ENCODE assay signal across 1 cellular context in the genomic region with DNA sequence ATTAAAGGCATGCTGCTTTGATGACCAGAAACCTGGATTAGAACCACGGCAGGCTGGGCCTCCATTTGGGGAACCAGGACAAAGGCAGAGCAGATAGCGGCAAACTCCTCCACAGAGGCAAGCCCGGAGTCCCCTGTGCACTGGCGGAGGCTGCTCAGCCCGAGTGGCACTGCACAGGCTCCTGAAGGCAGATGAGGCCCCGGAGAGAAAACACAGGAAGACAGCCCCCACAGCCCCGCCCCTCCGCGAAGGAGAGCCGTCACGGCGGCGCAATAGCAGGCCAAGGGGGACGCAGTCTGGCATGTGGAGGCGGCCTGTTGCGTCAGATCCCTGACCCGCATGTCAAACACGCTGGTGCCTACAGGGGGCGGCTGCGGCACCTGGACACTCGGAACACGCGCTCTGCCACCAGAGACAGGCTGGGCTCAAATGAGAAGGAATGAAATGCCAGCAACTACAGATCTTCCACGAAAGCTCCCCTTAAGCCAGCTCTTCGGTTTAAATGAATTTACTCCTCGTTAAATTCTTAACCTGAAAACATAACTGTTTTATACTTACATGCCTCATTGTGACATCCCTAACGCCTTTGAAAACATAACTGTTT.
A peak's percentile ranks its signal among the peaks of the same experiment; 100 is the strongest.
TF ChIP-seq lines count a peak whose summit lies in the region.

No MANE protein-coding gene starts in this region.

TF ChIP-seq in HepG2, 621 proteins besides CTCF, POLR2A, EP300 and RAD21 (continued from another document and continues in another):
- TF ChIP-seq, protein P1, sequence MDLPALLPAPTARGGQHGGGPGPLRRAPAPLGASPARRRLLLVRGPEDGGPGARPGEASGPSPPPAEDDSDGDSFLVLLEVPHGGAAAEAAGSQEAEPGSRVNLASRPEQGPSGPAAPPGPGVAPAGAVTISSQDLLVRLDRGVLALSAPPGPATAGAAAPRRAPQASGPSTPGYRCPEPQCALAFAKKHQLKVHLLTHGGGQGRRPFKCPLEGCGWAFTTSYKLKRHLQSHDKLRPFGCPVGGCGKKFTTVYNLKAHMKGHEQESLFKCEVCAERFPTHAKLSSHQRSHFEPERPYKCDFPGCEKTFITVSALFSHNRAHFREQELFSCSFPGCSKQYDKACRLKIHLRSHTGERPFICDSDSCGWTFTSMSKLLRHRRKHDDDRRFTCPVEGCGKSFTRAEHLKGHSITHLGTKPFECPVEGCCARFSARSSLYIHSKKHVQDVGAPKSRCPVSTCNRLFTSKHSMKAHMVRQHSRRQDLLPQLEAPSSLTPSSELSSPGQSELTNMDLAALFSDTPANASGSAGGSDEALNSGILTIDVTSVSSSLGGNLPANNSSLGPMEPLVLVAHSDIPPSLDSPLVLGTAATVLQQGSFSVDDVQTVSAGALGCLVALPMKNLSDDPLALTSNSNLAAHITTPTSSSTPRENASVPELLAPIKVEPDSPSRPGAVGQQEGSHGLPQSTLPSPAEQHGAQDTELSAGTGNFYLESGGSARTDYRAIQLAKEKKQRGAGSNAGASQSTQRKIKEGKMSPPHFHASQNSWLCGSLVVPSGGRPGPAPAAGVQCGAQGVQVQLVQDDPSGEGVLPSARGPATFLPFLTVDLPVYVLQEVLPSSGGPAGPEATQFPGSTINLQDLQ (CRISPR knock-in tag; IDR thresholded peaks at IDR 0.05) = no peak
- TF ChIP-seq, protein P2, sequence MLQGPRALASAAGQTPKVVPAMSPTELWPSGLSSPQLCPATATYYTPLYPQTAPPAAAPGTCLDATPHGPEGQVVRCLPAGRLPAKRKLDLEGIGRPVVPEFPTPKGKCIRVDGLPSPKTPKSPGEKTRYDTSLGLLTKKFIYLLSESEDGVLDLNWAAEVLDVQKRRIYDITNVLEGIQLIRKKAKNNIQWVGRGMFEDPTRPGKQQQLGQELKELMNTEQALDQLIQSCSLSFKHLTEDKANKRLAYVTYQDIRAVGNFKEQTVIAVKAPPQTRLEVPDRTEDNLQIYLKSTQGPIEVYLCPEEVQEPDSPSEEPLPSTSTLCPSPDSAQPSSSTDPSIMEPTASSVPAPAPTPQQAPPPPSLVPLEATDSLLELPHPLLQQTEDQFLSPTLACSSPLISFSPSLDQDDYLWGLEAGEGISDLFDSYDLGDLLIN (CRISPR knock-in tag; IDR thresholded peaks at IDR 0.05; ENCODE audit: borderline replicate concordance) = no peak
- TF ChIP-seq, protein P3, sequence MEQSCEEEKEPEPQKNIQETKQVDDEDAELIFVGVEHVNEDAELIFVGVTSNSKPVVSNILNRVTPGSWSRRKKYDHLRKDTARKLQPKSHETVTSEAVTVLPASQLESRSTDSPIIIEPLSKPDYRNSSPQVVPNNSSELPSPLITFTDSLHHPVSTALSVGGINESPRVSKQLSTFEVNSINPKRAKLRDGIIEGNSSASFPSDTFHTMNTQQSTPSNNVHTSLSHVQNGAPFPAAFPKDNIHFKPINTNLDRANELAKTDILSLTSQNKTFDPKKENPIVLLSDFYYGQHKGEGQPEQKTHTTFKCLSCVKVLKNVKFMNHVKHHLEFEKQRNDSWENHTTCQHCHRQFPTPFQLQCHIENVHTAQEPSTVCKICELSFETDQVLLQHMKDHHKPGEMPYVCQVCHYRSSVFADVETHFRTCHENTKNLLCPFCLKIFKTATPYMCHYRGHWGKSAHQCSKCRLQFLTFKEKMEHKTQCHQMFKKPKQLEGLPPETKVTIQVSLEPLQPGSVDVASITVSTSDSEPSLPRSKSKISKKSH (CRISPR knock-in tag; IDR thresholded peaks at IDR 0.05; ENCODE audit: borderline replicate concordance) = no peak
- TF ChIP-seq KDM1A (CRISPR knock-in tag; IDR thresholded peaks at IDR 0.05) = 0 out of 2 replicates have a peak, but pooled peaks have one; percentile 16
- TF ChIP-seq HMG20A (CRISPR knock-in tag; IDR thresholded peaks at IDR 0.05; ENCODE audit: borderline replicate concordance) = no peak
- TF ChIP-seq ZNF775 (CRISPR knock-in tag; IDR thresholded peaks at IDR 0.05; ENCODE audit: borderline replicate concordance) = no peak
- TF ChIP-seq, protein P4, sequence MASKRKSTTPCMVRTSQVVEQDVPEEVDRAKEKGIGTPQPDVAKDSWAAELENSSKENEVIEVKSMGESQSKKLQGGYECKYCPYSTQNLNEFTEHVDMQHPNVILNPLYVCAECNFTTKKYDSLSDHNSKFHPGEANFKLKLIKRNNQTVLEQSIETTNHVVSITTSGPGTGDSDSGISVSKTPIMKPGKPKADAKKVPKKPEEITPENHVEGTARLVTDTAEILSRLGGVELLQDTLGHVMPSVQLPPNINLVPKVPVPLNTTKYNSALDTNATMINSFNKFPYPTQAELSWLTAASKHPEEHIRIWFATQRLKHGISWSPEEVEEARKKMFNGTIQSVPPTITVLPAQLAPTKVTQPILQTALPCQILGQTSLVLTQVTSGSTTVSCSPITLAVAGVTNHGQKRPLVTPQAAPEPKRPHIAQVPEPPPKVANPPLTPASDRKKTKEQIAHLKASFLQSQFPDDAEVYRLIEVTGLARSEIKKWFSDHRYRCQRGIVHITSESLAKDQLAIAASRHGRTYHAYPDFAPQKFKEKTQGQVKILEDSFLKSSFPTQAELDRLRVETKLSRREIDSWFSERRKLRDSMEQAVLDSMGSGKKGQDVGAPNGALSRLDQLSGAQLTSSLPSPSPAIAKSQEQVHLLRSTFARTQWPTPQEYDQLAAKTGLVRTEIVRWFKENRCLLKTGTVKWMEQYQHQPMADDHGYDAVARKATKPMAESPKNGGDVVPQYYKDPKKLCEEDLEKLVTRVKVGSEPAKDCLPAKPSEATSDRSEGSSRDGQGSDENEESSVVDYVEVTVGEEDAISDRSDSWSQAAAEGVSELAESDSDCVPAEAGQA (IDR thresholded peaks at IDR 0.05; ENCODE audit: low read depth) = peak; percentile 59; the same call in 1 of the 2 replicates
- TF ChIP-seq, protein P4 (CRISPR knock-in tag; IDR thresholded peaks at IDR 0.05; ENCODE audit: borderline replicate concordance) = no peak
- TF ChIP-seq ZNF337 (CRISPR knock-in tag; IDR thresholded peaks at IDR 0.05; ENCODE audit: borderline replicate concordance, low read depth) = no peak
- TF ChIP-seq JARID2 (CRISPR knock-in tag; IDR thresholded peaks at IDR 0.05; ENCODE audit: insufficient replicate concordance) = no peak
- no peak for TF ChIP-seq SIN3A (IDR thresholded peaks at IDR 0.05; ENCODE audit: borderline replicate concordance, low read depth, low read length)
- no peak for TF ChIP-seq MAFG (CRISPR knock-in tag; IDR thresholded peaks at IDR 0.05)
- peak; percentile 28; the same call in 1 of the 2 replicates for TF ChIP-seq ZMYM4 (CRISPR knock-in tag; IDR thresholded peaks at IDR 0.05)
- no peak for TF ChIP-seq ELF4 (CRISPR knock-in tag; IDR thresholded peaks at IDR 0.05; ENCODE audit: borderline replicate concordance)
- TF ChIP-seq ZNF251 (CRISPR knock-in tag; IDR thresholded peaks at IDR 0.05) = no peak
- peak; percentile 70; the same call in 1 of the 2 replicates for TF ChIP-seq MYC (CRISPR knock-in tag; IDR thresholded peaks at IDR 0.05; ENCODE audit: borderline replicate concordance)
- no peak for TF ChIP-seq EED (CRISPR knock-in tag; IDR thresholded peaks at IDR 0.05)
- TF ChIP-seq, protein P5, sequence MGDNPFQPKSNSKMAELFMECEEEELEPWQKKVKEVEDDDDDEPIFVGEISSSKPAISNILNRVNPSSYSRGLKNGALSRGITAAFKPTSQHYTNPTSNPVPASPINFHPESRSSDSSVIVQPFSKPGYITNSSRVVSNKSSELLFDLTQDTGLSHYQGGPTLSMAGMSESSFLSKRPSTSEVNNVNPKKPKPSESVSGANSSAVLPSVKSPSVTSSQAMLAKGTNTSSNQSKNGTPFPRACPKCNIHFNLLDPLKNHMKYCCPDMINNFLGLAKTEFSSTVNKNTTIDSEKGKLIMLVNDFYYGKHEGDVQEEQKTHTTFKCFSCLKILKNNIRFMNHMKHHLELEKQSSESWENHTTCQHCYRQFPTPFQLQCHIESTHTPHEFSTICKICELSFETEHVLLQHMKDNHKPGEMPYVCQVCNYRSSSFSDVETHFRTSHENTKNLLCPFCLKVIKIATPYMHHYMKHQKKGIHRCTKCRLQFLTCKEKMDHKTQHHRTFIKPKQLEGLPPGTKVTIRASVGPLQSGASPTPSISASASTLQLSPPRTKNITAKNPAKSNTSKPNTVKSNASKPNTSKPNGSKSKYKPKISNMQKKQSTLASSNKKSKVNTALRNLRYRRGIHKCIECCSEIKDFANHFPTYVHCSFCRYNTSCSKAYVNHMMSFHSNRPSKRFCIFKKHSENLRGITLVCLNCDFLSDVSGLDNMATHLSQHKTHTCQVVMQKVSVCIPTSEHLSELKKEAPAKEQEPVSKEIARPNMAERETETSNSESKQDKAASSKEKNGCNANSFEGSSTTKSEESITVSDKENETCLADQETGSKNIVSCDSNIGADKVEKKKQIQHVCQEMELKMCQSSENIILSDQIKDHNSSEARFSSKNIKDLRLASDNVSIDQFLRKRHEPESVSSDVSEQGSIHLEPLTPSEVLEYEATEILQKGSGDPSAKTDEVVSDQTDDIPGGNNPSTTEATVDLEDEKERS (CRISPR knock-in tag; IDR thresholded peaks at IDR 0.05) = no peak
- TF ChIP-seq HDAC2 (CRISPR knock-in tag; IDR thresholded peaks at IDR 0.05) = no peak
- TF ChIP-seq, protein P6, sequence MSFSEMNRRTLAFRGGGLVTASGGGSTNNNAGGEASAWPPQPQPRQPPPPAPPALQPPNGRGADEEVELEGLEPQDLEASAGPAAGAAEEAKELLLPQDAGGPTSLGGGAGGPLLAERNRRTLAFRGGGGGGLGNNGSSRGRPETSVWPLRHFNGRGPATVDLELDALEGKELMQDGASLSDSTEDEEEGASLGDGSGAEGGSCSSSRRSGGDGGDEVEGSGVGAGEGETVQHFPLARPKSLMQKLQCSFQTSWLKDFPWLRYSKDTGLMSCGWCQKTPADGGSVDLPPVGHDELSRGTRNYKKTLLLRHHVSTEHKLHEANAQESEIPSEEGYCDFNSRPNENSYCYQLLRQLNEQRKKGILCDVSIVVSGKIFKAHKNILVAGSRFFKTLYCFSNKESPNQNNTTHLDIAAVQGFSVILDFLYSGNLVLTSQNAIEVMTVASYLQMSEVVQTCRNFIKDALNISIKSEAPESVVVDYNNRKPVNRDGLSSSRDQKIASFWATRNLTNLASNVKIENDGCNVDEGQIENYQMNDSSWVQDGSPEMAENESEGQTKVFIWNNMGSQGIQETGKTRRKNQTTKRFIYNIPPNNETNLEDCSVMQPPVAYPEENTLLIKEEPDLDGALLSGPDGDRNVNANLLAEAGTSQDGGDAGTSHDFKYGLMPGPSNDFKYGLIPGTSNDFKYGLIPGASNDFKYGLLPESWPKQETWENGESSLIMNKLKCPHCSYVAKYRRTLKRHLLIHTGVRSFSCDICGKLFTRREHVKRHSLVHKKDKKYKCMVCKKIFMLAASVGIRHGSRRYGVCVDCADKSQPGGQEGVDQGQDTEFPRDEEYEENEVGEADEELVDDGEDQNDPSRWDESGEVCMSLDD (CRISPR knock-in tag; IDR thresholded peaks at IDR 0.05; ENCODE audit: borderline replicate concordance) = no peak
- TF ChIP-seq ZNF367 (CRISPR knock-in tag; IDR thresholded peaks at IDR 0.05; ENCODE audit: borderline replicate concordance) = no peak
